10 cellular contexts compared by ENCODE assay signal in the genomic region with DNA sequence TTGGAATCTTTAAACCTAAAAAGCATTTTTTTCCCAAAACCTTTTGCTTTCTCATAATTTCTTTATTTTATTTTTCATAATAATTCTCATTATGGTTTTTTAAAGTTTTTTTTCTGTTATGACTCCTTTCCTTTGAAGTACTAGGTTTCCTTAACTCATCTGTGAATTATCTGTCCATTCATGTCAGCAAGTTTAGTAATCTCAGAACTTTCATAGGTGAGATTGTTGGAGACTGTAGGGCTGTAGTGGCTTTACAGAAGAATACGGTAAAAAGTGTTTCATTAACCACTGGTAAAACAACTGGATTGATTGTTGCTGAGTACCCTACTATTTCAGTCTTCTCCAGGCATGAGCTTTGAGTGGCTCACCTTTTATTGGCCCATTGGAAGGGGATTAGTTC.
"Had no signal": no experiment of that assay in that cellular context is flagged by ENCODE, and none has a peak within 500 bp of the region (broad histone marks: within the 10 kb centered on the region; RNA-seq: fewer than 3 reads in every experiment).

No MANE protein-coding gene starts in this region.

- FAIRE-seq: K562 had no signal

- H3K9ac ChIP-seq: GM23248 had no signal

- H3K4me3 ChIP-seq: GM23248, HAP-1, K562 had no signal

- H3K27ac ChIP-seq: GM23248, HL-60 had no signal

- H2AFZ ChIP-seq: GM23248 had no signal

- H3K36me3 ChIP-seq: HAP-1 had no signal

- DNase-seq: GM23248, GOT3, H7, HFFc6, IMR-90, KG1 had no signal

- H3K9me3 ChIP-seq: HAP-1 had no signal

- ATAC-seq: HCT116, K562 had no signal
